In the genomic region with DNA sequence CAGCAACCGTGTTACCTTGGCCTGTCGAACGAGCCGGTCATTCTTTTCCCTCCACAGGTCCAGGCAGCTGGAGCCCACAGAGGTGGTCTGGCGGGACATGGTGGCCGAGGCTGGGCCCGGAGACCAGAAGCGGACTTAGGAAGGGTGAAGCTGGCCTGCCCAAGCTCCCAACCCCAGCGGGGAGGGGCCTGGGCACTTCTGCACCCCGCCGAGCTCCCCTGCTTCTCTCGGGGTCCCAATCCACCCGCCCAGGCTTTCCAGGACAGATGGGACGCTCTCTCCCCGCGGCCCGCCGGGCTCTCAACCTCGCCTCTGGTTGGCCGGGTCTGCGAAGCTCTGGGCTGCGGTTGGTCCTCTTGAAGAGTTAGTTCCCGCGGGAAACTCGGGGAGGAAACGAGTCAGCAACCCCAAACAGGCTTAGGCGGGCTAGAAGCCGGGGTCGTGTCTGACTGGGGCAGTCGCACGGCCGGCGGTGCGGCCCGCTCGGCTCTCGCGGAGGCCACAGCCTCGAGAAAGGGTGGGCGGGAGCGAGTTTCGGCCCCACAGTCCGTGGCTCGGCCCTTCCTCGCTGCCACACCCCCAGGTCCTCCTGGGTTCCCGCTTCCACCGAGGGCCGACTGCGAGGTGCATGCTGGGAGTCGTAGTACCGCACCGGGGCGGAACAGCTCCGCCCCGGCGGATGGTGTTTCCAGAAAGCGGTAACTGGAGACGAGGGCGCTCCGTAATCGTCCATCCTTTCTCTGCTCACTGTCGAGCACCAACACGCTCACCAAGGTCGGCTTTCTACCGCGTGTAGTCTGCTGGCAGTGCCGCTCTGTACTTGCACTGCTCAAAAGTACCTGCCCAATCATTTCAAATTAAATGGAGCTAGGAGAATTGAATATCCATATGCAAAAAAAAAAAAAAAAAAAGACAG, we compare ENCODE assay signal across 8 cellular contexts. TPM values are rescaled to one million over a fixed set of nuclear protein-coding genes. Genes with fewer than 3 reads are reported as not detected.
DNase-seq lines count a peak whose midpoint lies in the region; ATAC-seq, FAIRE-seq and TF ChIP-seq lines count a peak whose summit lies in the region.

A gene (minus strand): TSS at position 517 of the 916 bp plus-strand sequence. CDS start 418 bp downstream, at position 99.

- no peaks in the 10 kb centered on the region for H3K9me3 Mint-ChIP-seq in astrocyte (ENCODE audit: unreplicated experiment)

- peak within 1 kb of the TSS; percentile 87 for H3K4me3 Mint-ChIP-seq in astrocyte (ENCODE audit: unreplicated experiment)

- no peaks in the 10 kb centered on the region for H3K9me3 ChIP-seq in astrocyte (ENCODE audit: insufficient read depth, low read depth, low read length)
- no peaks in the 10 kb centered on the region for H3K9me3 ChIP-seq in aorta (ENCODE audit: control insufficient read depth, low read length)

- peaks cover 8% of the 10 kb centered on the region for H4K20me1 ChIP-seq in astrocyte (ENCODE audit: insufficient read depth, low read length)

- H3K4me1 ChIP-seq in astrocyte (ENCODE audit: insufficient read depth, low read length) (peaks cover 15% of the 10 kb centered on the region), rectal smooth muscle tissue (ENCODE audit: control insufficient read depth, insufficient read depth, low read length) (peaks cover 7% of the 10 kb centered on the region), aorta (ENCODE audit: control insufficient read depth in 1 of 2, insufficient read depth in 2 of 2, low read length in 2 of 2) (no peaks in the 10 kb centered on the region)

- H3K79me2 ChIP-seq in astrocyte (ENCODE audit: insufficient read depth, low read length): peaks cover 31% of the 10 kb centered on the region

- H3K36me3 ChIP-seq in astrocyte (ENCODE audit: insufficient read depth, low read length) (no peaks in the 10 kb centered on the region), rectal smooth muscle tissue (ENCODE audit: control insufficient read depth, insufficient read depth, low read length) (peaks cover 2% of the 10 kb centered on the region), aorta (ENCODE audit: control insufficient read depth in 1 of 2, insufficient read depth in 2 of 2, low read length in 1 of 2) (no peaks in the 10 kb centered on the region)

- TF ChIP-seq CTCF in astrocyte (IDR thresholded peaks at IDR 0.05; ENCODE audit: insufficient read depth, low read depth, low read length): no peak

- H3K4me3 ChIP-seq in astrocyte (ENCODE audit: insufficient read depth, low read depth, low read length): peak within 1 kb of the TSS; percentile 80
- peak within 1 kb of the TSS; percentile 90 for H3K4me3 ChIP-seq in rectal smooth muscle tissue (ENCODE audit: low read length)
- H3K4me3 ChIP-seq in aorta (ENCODE audit: low read length in 2 of 2): peak within 1 kb of the TSS; percentile 30 to 80

- H3K27me3 ChIP-seq in astrocyte (ENCODE audit: insufficient read depth, low read length) (no peaks in the 10 kb centered on the region), rectal smooth muscle tissue (ENCODE audit: control insufficient read depth, insufficient read depth, low read length) (no peaks in the 10 kb centered on the region), aorta (ENCODE audit: control insufficient read depth in 1 of 2, insufficient read depth in 2 of 2, low read length in 1 of 2) (no peaks in the 10 kb centered on the region)

- H2AFZ ChIP-seq in astrocyte (ENCODE audit: low read depth, low read length): peak within 1 kb of the TSS; percentile 91

- H3K4me1 Mint-ChIP-seq in astrocyte (ENCODE audit: low read depth, unreplicated experiment): peaks cover 5% of the 10 kb centered on the region

- intact Hi-C loops in T-helper 2 cell treated with Interferon-gamma antibody and Interleukin-4, amounts not matched to agents 100 ng/mL and 5 ng/mL, for 36 hours (cut with micrococcal nuclease): loop anchor here (1.0 to 10.0 kb wide), 5 partner anchors 7 to 525 kb away; a partner anchor contains a TSS
- intact Hi-C loops in aorta (cut with DNase I): loop anchor here in 1 of 2 donors (10.0 kb wide), 1 partner anchor 415 kb away; a partner anchor contains a TSS

- DNase-seq in NCI-H1694 treated with DMSO at 0.1 percent for 48 hours (lab: John Stamatoyannopoulos, UW) (peak; percentile 94), astrocyte (ENCODE audit: low read depth) (peak; percentile 85), hepatic stellate cell (ENCODE audit: low spot score) (peak; percentile 97), aorta (peak; percentile 95 to 96)

- no peaks in the 10 kb centered on the region for H3K27me3 Mint-ChIP-seq in astrocyte (ENCODE audit: low read depth, unreplicated experiment)

- H3K4me2 ChIP-seq in astrocyte (ENCODE audit: low read length): peak within 1 kb of the TSS; percentile 98

- H3K27ac Mint-ChIP-seq in astrocyte (ENCODE audit: unreplicated experiment): peak within 1 kb of the TSS; percentile 60

- peaks cover 4% of the 10 kb centered on the region for H3K36me3 Mint-ChIP-seq in astrocyte (ENCODE audit: low read depth, unreplicated experiment)

- 0% methylated on average over 67 of the region's 67 CpGs for WGBS in aorta, 2 donors

- H3K9ac ChIP-seq in astrocyte (ENCODE audit: low read length): peak within 1 kb of the TSS; percentile 85
- peak within 1 kb of the TSS; percentile 16 for H3K9ac ChIP-seq in rectal smooth muscle tissue (ENCODE audit: low read length)

- ATAC-seq in HG02884 (IDR thresholded peaks at IDR 0.05; ENCODE audit: unreplicated experiment): peak; percentile 85
- ATAC-seq in aorta (ENCODE audit: low FRiP score): peak; percentile 98

- peak; percentile 60 for TF ChIP-seq POLR2A in GM15510 (IDR thresholded peaks at IDR 0.05; ENCODE audit: borderline replicate concordance, extremely low read depth, insufficient read length)

- H3K27ac ChIP-seq in astrocyte (ENCODE audit: low read depth, low read length): peak within 1 kb of the TSS; percentile 80
- peak within 1 kb of the TSS; percentile 59 for H3K27ac ChIP-seq in rectal smooth muscle tissue (ENCODE audit: low read depth, low read length)
- peak within 1 kb of the TSS in 1 of 2 donors; percentile 37 for H3K27ac ChIP-seq in aorta (ENCODE audit: low read depth in 1 of 2, low read length in 2 of 2)

- FAIRE-seq in astrocyte (lab: Jason Lieb, UNC): no peak

RNA-seq across cellular contexts. Expression of the gene that starts here (rescaled TPM):
- total RNA-seq in T-helper 2 cell treated with Interferon-gamma antibody and Interleukin-4, amounts not matched to agents 100 ng/mL and 5 ng/mL, for 36 hours: 112 and 118 TPM in 2 replicates
- total RNA-seq in astrocyte (11.0 and 14.1 TPM in 2 replicates), aorta (10 to 100 TPM in 1 of 2 donors, 1 to 10 TPM in 1; 7.8 to 17.8 TPM)
- 10 to 100 TPM in 1 of 2 donors, 1 to 10 TPM in 1; 3.6 to 17.3 TPM for polyA plus RNA-seq in aorta
